ENCODE assay signal across 20 cellular contexts in the genomic region with DNA sequence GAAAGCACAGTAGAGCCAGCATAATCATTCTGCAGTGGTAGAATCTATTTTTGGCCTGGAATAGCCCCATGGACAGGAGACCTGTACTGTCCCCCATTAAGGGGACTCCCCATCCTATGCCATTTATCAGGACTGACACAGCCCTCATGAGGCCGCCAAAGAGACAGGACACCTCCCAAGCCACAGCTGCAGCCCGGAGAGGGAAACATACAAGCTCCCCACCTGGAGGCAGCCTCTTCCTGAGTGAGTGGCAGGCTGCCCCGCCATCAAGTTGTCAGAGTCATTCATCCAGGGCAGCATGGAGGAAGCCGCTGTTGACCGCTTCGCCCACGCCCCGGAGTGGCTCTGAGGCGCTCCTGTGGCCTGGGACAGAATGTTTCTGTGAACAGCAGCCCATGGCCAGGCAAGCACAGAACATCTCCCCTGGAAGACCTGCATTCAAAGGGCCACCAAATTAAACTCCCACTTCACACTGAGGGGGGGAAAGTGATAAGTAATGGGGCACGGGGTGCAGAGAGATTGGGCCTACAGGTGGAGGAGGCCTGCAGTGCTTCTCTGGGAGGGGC.
DNase-seq lines count a peak whose midpoint lies in the region; ATAC-seq, FAIRE-seq and TF ChIP-seq lines count a peak whose summit lies in the region.
"Had no signal": no experiment of that assay in that cellular context is flagged by ENCODE, and none has a peak within 500 bp of the region (broad histone marks: within the 10 kb centered on the region; RNA-seq: fewer than 3 reads in every experiment).

No MANE protein-coding gene starts in this region.

- POLR2A ChIA-PET in K562 (lab: Yijun Ruan, JAX), result no interaction called here

- H4K20me1 ChIP-seq in BLaER1, result no peaks in the 10 kb centered on the region
- H4K20me1 ChIP-seq in Karpas-422 (ENCODE audit: insufficient read depth, low read depth, low read length), result no peaks in the 10 kb centered on the region
- H4K20me1 ChIP-seq in K562 (replicated peaks; ENCODE audit: control insufficient read depth, insufficient read depth, low read length), result no peaks in the 10 kb centered on the region

- in situ Hi-C loops in K562 (cut with MboI), result no loop called here

- CTCF ChIA-PET in K562 (lab: Yijun Ruan, JAX; ENCODE audit: low intra/inter-chr PET ratio), result no interaction called here

- intact Hi-C loops in K562 (cut with micrococcal nuclease) (loop anchor here (5.0 kb wide), 1 partner anchor 129 kb away; no protein-coding TSS in a partner anchor), uterus (cut with DNase I; ENCODE audit: low total_unique reads) (no loop called here)

- DNase-seq in GM12891 (ENCODE audit: insufficient read length, low spot score) (no peak), Karpas-422 (peak; percentile 58), K562 (ENCODE audit: extremely low read depth in 1 of 4, low spot score in 3 of 4) (peak in 3 of 4 experiments; percentile 6 to 15 (median 10)), NCI-H2029 (lab: John Stamatoyannopoulos, UW) (no peak), uterus (no peak)
- DNase-seq in activated effector memory CD4-positive, alpha-beta T cell treated with Interleukin-2 at 50 U/mL for 16 hours, result no peak
- DNase-seq: EL, GOT3, MV-4-11, NCI-H1417, NCI-H187, NCI-H226, NCI-H510A treated with DMSO at 0.1 percent for 48 hours, Peyer's patch, T-helper 1 cell had no signal

- TF ChIP-seq RAD21 in K562 (CRISPR knock-in tag; conservative IDR thresholded peaks at IDR 0.05 in 1 of 2, IDR thresholded peaks at IDR 0.05 in 1 of 2), result peak in 1 of 2 experiments; percentile 33; a peak in 2 of 4 replicates

- H3K27ac ChIP-seq in BLaER1 (peak overlapping the region; percentile 90), Karpas-422 (ENCODE audit: low read length) (peak overlapping the region; percentile 89), K562 (ENCODE audit: extremely low read depth, low read depth, low read length) (no peak overlapping the region), uterus (no peak overlapping the region)
- H3K27ac ChIP-seq: KMS-11, Peyer's patch had no signal

- ATAC-seq in K562 (peak; percentile 65), HG03135 (IDR thresholded peaks at IDR 0.05; ENCODE audit: unreplicated experiment) (no peak)
- ATAC-seq: SK-N-SH treated with all-trans-retinoic acid at 6 μM for 48 hours had no signal

- TF ChIP-seq CTCF in K562 (IDR thresholded peaks at IDR 0.05 in 2 of 3, conservative IDR thresholded peaks at IDR 0.05 in 1 of 3; ENCODE audit: insufficient read depth in 2 of 3, low read depth in 1 of 3, low read length in 3 of 3) (peak; percentile 10 to 49 (median 31); a peak in 3 of 6 replicates), uterus (IDR thresholded peaks at IDR 0.05) (no peak)

- H3K4me2 ChIP-seq in BLaER1 (peak overlapping the region; percentile 84), Karpas-422 (ENCODE audit: low read depth, low read length, poor library complexity, severe bottlenecking) (peak overlapping the region; percentile 55), K562 (ENCODE audit: insufficient read depth, low read length) (no peak overlapping the region)
- H3K4me2 ChIP-seq: KMS-11 had no signal

- TF ChIP-seq EP300 in K562 (IDR thresholded peaks at IDR 0.05; ENCODE audit: low read length), result no peak

- H3K9me3 ChIP-seq in BLaER1 (no peaks in the 10 kb centered on the region), Karpas-422 (ENCODE audit: low read length) (no peaks in the 10 kb centered on the region), K562 (replicated peaks; ENCODE audit: control insufficient read depth, insufficient read depth, low read depth, low read length) (no peaks in the 10 kb centered on the region), uterus (no peaks in the 10 kb centered on the region)
- H3K9me3 ChIP-seq: Peyer's patch had no signal

- FAIRE-seq in GM12891 (lab: Jason Lieb, UNC) (peak; percentile 35), K562 (lab: Jason Lieb, UNC) (no peak)
- FAIRE-seq: A204.1 had no signal

- 0 out of 2 replicates have a peak overlapping the region, but pooled peaks have one; percentile 28 for H3K4me3 ChIP-seq in BLaER1
- no peak overlapping the region; the same call in 1 of the 2 replicates for H3K4me3 ChIP-seq in Karpas-422 (ENCODE audit: low read length)
- H3K4me3 ChIP-seq in K562, result no peak overlapping the region
- no peak overlapping the region for H3K4me3 ChIP-seq in uterus
- H3K4me3 ChIP-seq: Peyer's patch had no signal

- H3K9me2 ChIP-seq in Karpas-422 (replicated peaks; ENCODE audit: insufficient read depth, low read length), result no peaks in the 10 kb centered on the region

- TF ChIP-seq POLR2A in GM12891 (IDR thresholded peaks at IDR 0.05; ENCODE audit: low read depth, low read length) (no peak), K562 (conservative IDR thresholded peaks at IDR 0.05) (no peak), uterus (IDR thresholded peaks at IDR 0.05) (no peak)

- 0 out of 2 replicates have a peak overlapping the region, but pooled peaks have one; percentile 5 for H3K9ac ChIP-seq in BLaER1
- no peak overlapping the region for H3K9ac ChIP-seq in Karpas-422 (ENCODE audit: low read length)
- H3K9ac ChIP-seq in K562 (ENCODE audit: insufficient read depth in 1 of 2, low read depth in 2 of 2, low read length in 2 of 2), result no peak overlapping the region
- H3K9ac ChIP-seq: KMS-11 had no signal

- no TSS peak for BruUV-seq in K562 (replicated peaks; lab: Mats Ljungman, UMichigan)

- no peaks in the 10 kb centered on the region for H3K9me1 ChIP-seq in K562 (ENCODE audit: control insufficient read depth, insufficient read depth, low read length)

- H3K27me3 ChIP-seq in BLaER1 (no peaks in the 10 kb centered on the region), Karpas-422 (ENCODE audit: low read length) (no peaks in the 10 kb centered on the region), K562 (ENCODE audit: control insufficient read depth in 2 of 2, insufficient read depth in 2 of 2, low read length in 2 of 2) (peaks cover 0 to 16% of the 10 kb centered on the region in 2 experiments; a peak in 4 of 5 replicates), uterus (no peaks in the 10 kb centered on the region)
- H3K27me3 ChIP-seq: Peyer's patch had no signal

- H2AFZ ChIP-seq in Karpas-422 (ENCODE audit: low read length) (no peak overlapping the region), K562 (ENCODE audit: low read depth, low read length) (no peak overlapping the region)

- H3K36me3 ChIP-seq in BLaER1 (no peaks in the 10 kb centered on the region), Karpas-422 (ENCODE audit: insufficient read depth, low read length) (no peaks in the 10 kb centered on the region), K562 (ENCODE audit: control insufficient read depth, insufficient read depth, low read length) (no peaks in the 10 kb centered on the region), uterus (no peaks in the 10 kb centered on the region)
- H3K36me3 ChIP-seq: Peyer's patch had no signal

- no peaks in the 10 kb centered on the region for H3K79me2 ChIP-seq in Karpas-422 (ENCODE audit: low read length)
- H3K79me2 ChIP-seq in K562 (ENCODE audit: control insufficient read depth, insufficient read depth, low read length), result no peaks in the 10 kb centered on the region

- 0% methylated on average over 2 of the region's 10 CpGs for WGBS in K562 (ENCODE audit: insufficient coverage, low coverage, missing lambda C conversion rate)

- peaks cover 71% of the 10 kb centered on the region for H3K4me1 ChIP-seq in BLaER1
- peaks cover 40% of the 10 kb centered on the region for H3K4me1 ChIP-seq in Karpas-422 (ENCODE audit: low read length)
- H3K4me1 ChIP-seq in K562 (replicated peaks in 1 of 2; ENCODE audit: control insufficient read depth in 2 of 2, insufficient read depth in 2 of 2, low read length in 2 of 2), result no peaks in the 10 kb centered on the region; a peak in 1 of 5 replicates
- H3K4me1 ChIP-seq in uterus, result no peaks in the 10 kb centered on the region
- H3K4me1 ChIP-seq: Peyer's patch had no signal

TF ChIP-seq in GM12891, 5 proteins besides CTCF, POLR2A, EP300 and RAD21:
- no peak for TF ChIP-seq POLR2AphosphoS5 (IDR thresholded peaks at IDR 0.05; ENCODE audit: low read depth, low read length)
- no peak for TF ChIP-seq SPI1 (IDR thresholded peaks at IDR 0.05; ENCODE audit: low read depth, low read length)
- no peak for TF ChIP-seq TAF1 (IDR thresholded peaks at IDR 0.05; ENCODE audit: low read depth, low read length)
- no peak for TF ChIP-seq PAX5 (IDR thresholded peaks at IDR 0.05; ENCODE audit: insufficient read depth, low read length, severe bottlenecking)
- no peak for TF ChIP-seq POU2F2 (IDR thresholded peaks at IDR 0.05; ENCODE audit: low read depth, low read length)

TF ChIP-seq in K562, 482 proteins besides CTCF, POLR2A, EP300 and RAD21:
- TF ChIP-seq, protein P1, sequence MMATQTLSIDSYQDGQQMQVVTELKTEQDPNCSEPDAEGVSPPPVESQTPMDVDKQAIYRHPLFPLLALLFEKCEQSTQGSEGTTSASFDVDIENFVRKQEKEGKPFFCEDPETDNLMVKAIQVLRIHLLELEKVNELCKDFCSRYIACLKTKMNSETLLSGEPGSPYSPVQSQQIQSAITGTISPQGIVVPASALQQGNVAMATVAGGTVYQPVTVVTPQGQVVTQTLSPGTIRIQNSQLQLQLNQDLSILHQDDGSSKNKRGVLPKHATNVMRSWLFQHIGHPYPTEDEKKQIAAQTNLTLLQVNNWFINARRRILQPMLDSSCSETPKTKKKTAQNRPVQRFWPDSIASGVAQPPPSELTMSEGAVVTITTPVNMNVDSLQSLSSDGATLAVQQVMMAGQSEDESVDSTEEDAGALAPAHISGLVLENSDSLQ (IDR thresholded peaks at IDR 0.05), result peak; percentile 31; the same call in 1 of the 2 replicates
- no peak for TF ChIP-seq SRSF7 (optimal IDR thresholded peaks at IDR 0.05; ENCODE audit: low read depth, low read length)

Comparison
In these comparisons a context has a peak if more than half of its experiments do, and no peak if none do; other contexts are left out.
1. H3K27ac ChIP-seq: peak in BLaER1 (single experiment) and Karpas-422 (single experiment); none in K562 (single experiment) and uterus (0 of 2).
2. DNase-seq: peak in Karpas-422 (single experiment) and K562 (3 of 4); none in GM12891 (single experiment), NCI-H2029 (single experiment), activated effector memory CD4-positive, alpha-beta T cell treated with Interleukin-2 at 50 U/mL for 16 hours (single experiment) and uterus (0 of 2).
3. CTCF ChIP-seq: peak in K562 (3 of 3); none in uterus (0 of 4).